Comparison of ENCODE assay signal across 26 cellular contexts in genomic region chr9:92095236-92095635, GRCh38. TPM values are rescaled to one million over a fixed set of nuclear protein-coding genes. Genes with fewer than 3 reads are reported as not detected.
DNase-seq lines count a peak whose midpoint lies in the region; ATAC-seq and TF ChIP-seq lines count a peak whose summit lies in the region.
"Had no signal": no experiment of that assay in that cellular context is flagged by ENCODE, and none has a peak within 500 bp of the region (broad histone marks: within the 10 kb centered on the region; RNA-seq: fewer than 3 reads in every experiment).

No MANE protein-coding gene starts in this region.

- WGBS in smooth muscle cell (ENCODE audit: low lambda C conversion rate) = 95% methylated on average over 1 of the region's 1 CpG
- WGBS in transverse colon (ENCODE audit: low coverage in 1 of 2), 2 donors = 100% methylated on average over 1 of the region's 1 CpG

- H3K4me1 ChIP-seq in smooth muscle cell (ENCODE audit: low read depth) (peaks cover 4% of the 10 kb centered on the region), transverse colon (peaks cover 0 to 8% (median 1%) of the 10 kb centered on the region in 4 donors)
- H3K4me1 ChIP-seq: BLaER1 had no signal

- H3K9me3 ChIP-seq in T-helper 17 cell (ENCODE audit: control insufficient read depth, low read length, poor library complexity, severe bottlenecking) (no peaks in the 10 kb centered on the region), smooth muscle cell (replicated peaks; ENCODE audit: low read depth) (no peaks in the 10 kb centered on the region), transverse colon (no peaks in the 10 kb centered on the region)
- H3K9me3 ChIP-seq: mucosa of descending colon had no signal

- H3K4me3 Mint-ChIP-seq in activated naive CD4-positive, alpha-beta T cell treated with anti-CD3 and anti-CD28 coated beads for 36 hours = no peak overlapping the region
- H3K4me3 Mint-ChIP-seq in T-helper 17 cell (no peak overlapping the region), osteocyte (ENCODE audit: unreplicated experiment) (no peak overlapping the region)
- peak overlapping the region; percentile 40 for H3K4me3 Mint-ChIP-seq in activated T-helper 2 cell treated with anti-CD3 and anti-CD28 coated beads, Interferon-gamma antibody, Interleukin-2, Interleukin-4, amounts not matched to agents 10 μg/mL and 5 μg/mL and 100 μg/mL, durations not matched to agents 14 hours and 24 hours and 36 hours (ENCODE audit: low read depth)
- H3K4me3 Mint-ChIP-seq: endodermal cell; nephron progenitor cell; stimulated activated naive B cell treated with anti-CD40 and anti-IgM and Interleukin-4, amounts not matched to agents 10 μg/mL and 1 μg/mL and 100 μg/mL, for 72 hours; type B pancreatic cell had no signal

- H3K36me3 Mint-ChIP-seq in activated naive CD4-positive, alpha-beta T cell treated with anti-CD3 and anti-CD28 coated beads for 36 hours (ENCODE audit: low read depth) = peaks cover 19% of the 10 kb centered on the region
- H3K36me3 Mint-ChIP-seq in T-helper 17 cell (ENCODE audit: low read depth) (peaks cover 9% of the 10 kb centered on the region), osteocyte (ENCODE audit: unreplicated experiment) (peaks cover 26% of the 10 kb centered on the region)
- H3K36me3 Mint-ChIP-seq in activated T-helper 2 cell treated with anti-CD3 and anti-CD28 coated beads, Interferon-gamma antibody, Interleukin-2, Interleukin-4, amounts not matched to agents 10 μg/mL and 5 μg/mL and 100 μg/mL, durations not matched to agents 14 hours and 24 hours and 36 hours (ENCODE audit: low read depth) = peaks cover 54% of the 10 kb centered on the region

- H3K27me3 ChIP-seq in smooth muscle cell (ENCODE audit: low read depth) (no peaks in the 10 kb centered on the region), transverse colon (no peaks in the 10 kb centered on the region)
- H3K27me3 ChIP-seq: BLaER1 had no signal

- no peak overlapping the region for H3K9ac ChIP-seq in smooth muscle cell (ENCODE audit: low read depth)
- H3K9ac ChIP-seq: BLaER1, KMS-11 had no signal

- H4K20me1 ChIP-seq in smooth muscle cell (ENCODE audit: low read depth) = peaks cover 83% of the 10 kb centered on the region

- H3K4me1 Mint-ChIP-seq in activated naive CD4-positive, alpha-beta T cell treated with anti-CD3 and anti-CD28 coated beads for 36 hours (ENCODE audit: low read depth) = peaks cover 32% of the 10 kb centered on the region
- peaks cover 21% of the 10 kb centered on the region for H3K4me1 Mint-ChIP-seq in T-helper 17 cell
- peaks cover 55% of the 10 kb centered on the region for H3K4me1 Mint-ChIP-seq in activated T-helper 2 cell treated with anti-CD3 and anti-CD28 coated beads, Interferon-gamma antibody, Interleukin-2, Interleukin-4, amounts not matched to agents 10 μg/mL and 5 μg/mL and 100 μg/mL, durations not matched to agents 14 hours and 24 hours and 36 hours (ENCODE audit: low read depth)
- peaks cover 4% of the 10 kb centered on the region for H3K4me1 Mint-ChIP-seq in osteocyte (ENCODE audit: unreplicated experiment)
- H3K4me1 Mint-ChIP-seq: nephron progenitor cell had no signal

- H3K79me2 ChIP-seq in smooth muscle cell (ENCODE audit: low read depth) = peaks cover 87% of the 10 kb centered on the region

- no peak for TF ChIP-seq EP300 in transverse colon (IDR thresholded peaks at IDR 0.05; ENCODE audit: low read depth)

- H3K36me3 ChIP-seq in smooth muscle cell (ENCODE audit: low read depth) (no peaks in the 10 kb centered on the region), transverse colon (peaks cover 0 to 5% (median 0%) of the 10 kb centered on the region in 4 donors)
- H3K36me3 ChIP-seq: WERI-Rb-1 had no signal

- CTCF ChIA-PET in activated naive CD4-positive, alpha-beta T cell treated with anti-CD3 and anti-CD28 coated beads for 36 hours (lab: Charles Lee) = no interaction called here

- intact Hi-C loops in activated naive CD4-positive, alpha-beta T cell treated with anti-CD3 and anti-CD28 coated beads for 36 hours (cut with micrococcal nuclease) = no loop called here
- intact Hi-C loops in activated T-helper 2 cell treated with anti-CD3 and anti-CD28 coated beads, Interferon-gamma antibody, Interleukin-2, Interleukin-4, amounts not matched to agents 10 μg/mL and 5 μg/mL and 100 μg/mL, durations not matched to agents 14 hours and 24 hours and 36 hours (cut with micrococcal nuclease) = no loop called here
- intact Hi-C loops in transverse colon (cut with DNase I; ENCODE audit: low total_unique reads) = no loop called here

- no peaks in the 10 kb centered on the region for H3K27me3 Mint-ChIP-seq in activated naive CD4-positive, alpha-beta T cell treated with anti-CD3 and anti-CD28 coated beads for 36 hours (ENCODE audit: low read depth)
- H3K27me3 Mint-ChIP-seq in T-helper 17 cell (no peaks in the 10 kb centered on the region), osteocyte (ENCODE audit: unreplicated experiment) (no peaks in the 10 kb centered on the region)
- no peaks in the 10 kb centered on the region for H3K27me3 Mint-ChIP-seq in activated T-helper 2 cell treated with anti-CD3 and anti-CD28 coated beads, Interferon-gamma antibody, Interleukin-2, Interleukin-4, amounts not matched to agents 10 μg/mL and 5 μg/mL and 100 μg/mL, durations not matched to agents 14 hours and 24 hours and 36 hours (ENCODE audit: low read depth)
- H3K27me3 Mint-ChIP-seq: stimulated activated naive B cell treated with anti-CD40 and anti-IgM and Interleukin-4, amounts not matched to agents 10 μg/mL and 1 μg/mL and 100 μg/mL, for 72 hours; type B pancreatic cell had no signal

- H3K4me3 ChIP-seq in smooth muscle cell (no peak overlapping the region), transverse colon (no peak overlapping the region)
- H3K4me3 ChIP-seq: BLaER1, GM12878, mucosa of descending colon had no signal

- TF ChIP-seq CTCF in smooth muscle cell (IDR thresholded peaks at IDR 0.05; ENCODE audit: borderline replicate concordance, insufficient read depth, poor library complexity, severe bottlenecking) (no peak), osteocyte (IDR thresholded peaks at IDR 0.05) (no peak), transverse colon (IDR thresholded peaks at IDR 0.05) (no peak)

- no peak for DNase-seq in activated naive CD4-positive, alpha-beta T cell treated with anti-CD3 and anti-CD28 coated beads for 36 hours
- DNase-seq in activated naive CD4-positive, alpha-beta T cell treated with Interleukin-2 at 50 U/mL for 16 hours = no peak
- DNase-seq in T-helper 17 cell (no peak), smooth muscle cell (lab: John Stamatoyannopoulos, UW; ENCODE audit: unreplicated experiment) (no peak), osteocyte (ENCODE audit: extremely low spot score, unreplicated experiment) (no peak), transverse colon (no peak)
- DNase-seq in activated T-helper 2 cell treated with anti-CD3 and anti-CD28 coated beads, Interferon-gamma antibody, Interleukin-2, Interleukin-4, amounts not matched to agents 10 μg/mL and 5 μg/mL and 100 μg/mL, durations not matched to agents 14 hours and 24 hours and 36 hours (ENCODE audit: low spot score) = no peak
- DNase-seq: activated T-cell treated with anti-CD3 and anti-CD28 coated beads, Interleukin-2, amount 50 U/mL, for 1 hour; cerebellar nuclear complex; COR-L47; glutamatergic neuron; left colon; MM.1S; mucosa of descending colon; NCI-H1417 treated with DMSO at 0.1 percent for 48 hours; NCI-H2029 treated with DMSO at 0.1 percent for 48 hours; NCI-H526; nephron progenitor cell; OCI-M1; stimulated activated naive B cell treated with anti-CD40 and anti-IgM and Interleukin-4, amounts not matched to agents 10 μg/mL and 1 μg/mL and 100 μg/mL, for 72 hours; WERI-Rb-1 had no signal

- no peak overlapping the region for H2AFZ ChIP-seq in smooth muscle cell (ENCODE audit: low read depth)

- TF ChIP-seq POLR2A in transverse colon (IDR thresholded peaks at IDR 0.05) = no peak

- H3F3A ChIP-seq in smooth muscle cell (ENCODE audit: low read depth) = no peaks in the 10 kb centered on the region

- H3K9me3 Mint-ChIP-seq in activated naive CD4-positive, alpha-beta T cell treated with anti-CD3 and anti-CD28 coated beads for 36 hours = peaks cover 2% of the 10 kb centered on the region
- peaks cover 7% of the 10 kb centered on the region for H3K9me3 Mint-ChIP-seq in activated T-helper 2 cell treated with anti-CD3 and anti-CD28 coated beads, Interferon-gamma antibody, Interleukin-2, Interleukin-4, amounts not matched to agents 10 μg/mL and 5 μg/mL and 100 μg/mL, durations not matched to agents 14 hours and 24 hours and 36 hours
- no peaks in the 10 kb centered on the region for H3K9me3 Mint-ChIP-seq in osteocyte (ENCODE audit: unreplicated experiment)
- H3K9me3 Mint-ChIP-seq: type B pancreatic cell had no signal

- ATAC-seq in T-helper 17 cell = no peak
- ATAC-seq: GM12878; left colon; mucosa of descending colon; stimulated activated naive B cell treated with anti-CD40 and anti-IgM and Interleukin-4, amounts not matched to agents 10 μg/mL and 1 μg/mL and 100 μg/mL, for 72 hours had no signal

- in situ Hi-C loops in transverse colon (cut with MboI; ENCODE audit: low pct_ligation_motif_present in 1 of 4, low pct_unique_long_range_greater_than_20kb in 1 of 4, low sequenced_read_pairs in 3 of 4) = no loop called here

- H3K27ac ChIP-seq in smooth muscle cell (ENCODE audit: low read depth) = peak overlapping the region; percentile 27
- no peak overlapping the region for H3K27ac ChIP-seq in transverse colon
- H3K27ac ChIP-seq: BLaER1, KMS-11, WERI-Rb-1 had no signal

- H3K4me2 ChIP-seq in smooth muscle cell = no peak overlapping the region
- H3K4me2 ChIP-seq: BLaER1, KMS-11 had no signal

- H3K27ac Mint-ChIP-seq in activated naive CD4-positive, alpha-beta T cell treated with anti-CD3 and anti-CD28 coated beads for 36 hours = peak overlapping the region; percentile 57
- H3K27ac Mint-ChIP-seq in T-helper 17 cell (peak overlapping the region; percentile 44), osteocyte (ENCODE audit: unreplicated experiment) (no peak overlapping the region)
- peak overlapping the region; percentile 86 for H3K27ac Mint-ChIP-seq in activated T-helper 2 cell treated with anti-CD3 and anti-CD28 coated beads, Interferon-gamma antibody, Interleukin-2, Interleukin-4, amounts not matched to agents 10 μg/mL and 5 μg/mL and 100 μg/mL, durations not matched to agents 14 hours and 24 hours and 36 hours
- H3K27ac Mint-ChIP-seq: endodermal cell; nephron progenitor cell; stimulated activated naive B cell treated with anti-CD40 and anti-IgM and Interleukin-4, amounts not matched to agents 10 μg/mL and 1 μg/mL and 100 μg/mL, for 72 hours; type B pancreatic cell had no signal

RNA-seq across cellular contexts. Expression of gene SPTLC1, which starts 20.0 kb away (rescaled TPM):
- 10 to 100 TPM; 32.0 to 38.4 TPM for total RNA-seq in activated naive CD4-positive, alpha-beta T cell treated with anti-CD3 and anti-CD28 coated beads for 36 hours
- total RNA-seq in T-helper 17 cell (10 to 100 TPM; 40.0 to 42.0 TPM), smooth muscle cell (153 and 168 TPM in 2 replicates), osteocyte (90.7 and 93.9 TPM in 2 replicates), transverse colon (100 to 1,000 TPM in 3 of 4 donors, 10 to 100 TPM in 1; 36.7 to 160 (median 112) TPM)
- total RNA-seq in activated T-helper 2 cell treated with anti-CD3 and anti-CD28 coated beads, Interferon-gamma antibody, Interleukin-2, Interleukin-4, amounts not matched to agents 10 μg/mL and 5 μg/mL and 100 μg/mL, durations not matched to agents 14 hours and 24 hours and 36 hours = 63.2 and 64.0 TPM in 2 replicates
- polyA plus RNA-seq in smooth muscle cell = 71.4 and 75.6 TPM in 2 replicates
